ENCODE assay signal across 9 cellular contexts in genomic region chr7:6614941-6615737, GRCh38. TPM values are rescaled to one million over a fixed set of nuclear protein-coding genes. Genes with fewer than 3 reads are reported as not detected.
A peak's percentile ranks its signal among the peaks of the same experiment; 100 is the strongest.
DNase-seq lines count a peak whose midpoint lies in the region; ATAC-seq and TF ChIP-seq lines count a peak whose summit lies in the region.
"Had no signal": no experiment of that assay in that cellular context is flagged by ENCODE, and none has a peak within 500 bp of the region (broad histone marks: within the 10 kb centered on the region; RNA-seq: fewer than 3 reads in every experiment).

Gene ZNF853, plus strand, starts transcription at chr7:6615610. Its CDS starts 565 bp downstream, at chr7:6616175.

- DNase-seq in NCI-H1436 (lab: John Stamatoyannopoulos, UW) (peak; percentile 42), NCI-H1436 treated with DMSO at 0.1 percent for 48 hours (lab: John Stamatoyannopoulos, UW) (no peak), heart right ventricle (no peak), retina (peak; percentile 83), NCI-H1694 (lab: John Stamatoyannopoulos, UW) (no peak)
- peak; percentile 5 for DNase-seq in activated naive CD4-positive, alpha-beta T cell treated with Interleukin-2 at 50 U/mL for 16 hours

- 5 to 7% methylated on average over 49 to 84 of the region's 94 CpGs for WGBS in heart right ventricle, 2 donors

- intact Hi-C loops in heart right ventricle (cut with DNase I): no loop called here

- peaks cover 0 to 33% (median 0%) of the 10 kb centered on the region in 7 donors for H3K27me3 ChIP-seq in heart right ventricle

- H3K9me3 ChIP-seq in heart right ventricle: no peaks in the 10 kb centered on the region

- peaks cover 0 to 16% (median 11%) of the 10 kb centered on the region in 9 donors for H3K4me1 ChIP-seq in heart right ventricle

- peak within 1 kb of the TSS in 7 of 10 donors; percentile 40 to 68 (median 55) for H3K27ac ChIP-seq in heart right ventricle
- H3K27ac ChIP-seq: C4-2B had no signal

- TF ChIP-seq CTCF in heart right ventricle (IDR thresholded peaks at IDR 0.05): peak in 3 of 9 donors; percentile 21 to 23 (median 22)

- H3K4me3 ChIP-seq in heart right ventricle: peak within 1 kb of the TSS; percentile 44 to 86 (median 74)

- peaks cover 0 to 24% (median 0%) of the 10 kb centered on the region in 9 donors for H3K36me3 ChIP-seq in heart right ventricle

- ATAC-seq in heart right ventricle (peak; percentile 41 to 84 (median 56)), GM18861 (IDR thresholded peaks at IDR 0.05; ENCODE audit: unreplicated experiment) (no peak), HG02970 (IDR thresholded peaks at IDR 0.05; ENCODE audit: low FRiP score, unreplicated experiment) (no peak)

RNA-seq across cellular contexts. Expression of gene ZNF853, which starts in this region (rescaled TPM):
- 10 to 100 TPM in 8 of 10 donors, 1 to 10 TPM in 2; 8.8 to 16.3 (median 13.9) TPM for total RNA-seq in heart right ventricle
- polyA plus RNA-seq in heart right ventricle: 1 to 10 TPM; 1.2 to 3.5 TPM

Comparison
In these comparisons a context has a peak if more than half of its experiments do, and no peak if none do; other contexts are left out.
1. DNase-seq: peak in NCI-H1436 (single experiment), activated naive CD4-positive, alpha-beta T cell treated with Interleukin-2 at 50 U/mL for 16 hours (single experiment) and retina (single experiment); none in NCI-H1436 treated with DMSO at 0.1 percent for 48 hours (single experiment), heart right ventricle (0 of 2) and NCI-H1694 (single experiment).
2. ATAC-seq: peak in heart right ventricle (8 of 8); none in GM18861 (single experiment) and HG02970 (single experiment).